In the genomic region with DNA sequence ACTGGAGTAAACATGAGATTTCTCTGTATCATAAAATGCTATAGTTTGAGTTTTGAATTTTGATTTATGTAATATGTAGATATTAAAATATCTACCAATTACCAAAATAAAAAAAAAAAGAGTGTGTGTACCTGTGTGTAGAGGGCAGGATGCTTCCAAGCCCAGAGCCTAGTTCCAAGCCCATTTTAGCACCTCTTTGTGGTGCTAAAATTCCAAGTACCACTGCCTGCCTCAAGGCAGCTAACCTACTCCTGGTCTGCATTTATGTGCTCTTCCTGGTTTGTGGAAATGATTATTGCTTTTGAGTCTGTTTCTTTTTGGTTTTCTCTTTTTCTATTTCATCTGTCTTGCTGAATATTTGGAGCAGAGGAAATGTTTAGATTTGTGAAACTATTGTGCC, we compare ENCODE assay signal across 19 cellular contexts. TPM values are rescaled to one million over a fixed set of nuclear protein-coding genes. Genes with fewer than 3 reads are reported as not detected.
A peak's percentile ranks its signal among the peaks of the same experiment; 100 is the strongest.
DNase-seq lines count a peak whose midpoint lies in the region; ATAC-seq, FAIRE-seq and TF ChIP-seq lines count a peak whose summit lies in the region.
"Had no signal": no experiment of that assay in that cellular context is flagged by ENCODE, and none has a peak within 500 bp of the region (broad histone marks: within the 10 kb centered on the region; RNA-seq: fewer than 3 reads in every experiment).

No MANE protein-coding gene starts in this region.

- no peak overlapping the region for H3K4me3 ChIP-seq in PC-3 (ENCODE audit: low read length)
- no peak overlapping the region for H3K4me3 ChIP-seq in K562
- no peak overlapping the region for H3K4me3 ChIP-seq in transverse colon
- H3K4me3 ChIP-seq: GM12878 had no signal

- POLR2A ChIA-PET in PC-3 (lab: Charles Lee; ENCODE audit: unreplicated experiment) (no interaction called here), K562 (lab: Yijun Ruan, JAX) (interaction anchor here (3.2 kb wide), 1 partner anchor 8 kb away, joined by 25 read pairs; a partner anchor contains a TSS)

- peak overlapping the region; percentile 82 for H3K27ac ChIP-seq in C4-2B
- H3K27ac ChIP-seq in PC-3 (ENCODE audit: low read length) = peak overlapping the region; percentile 87
- no peak overlapping the region for H3K27ac ChIP-seq in K562 (ENCODE audit: extremely low read depth, low read depth, low read length)
- peak overlapping the region in 3 of 4 donors; percentile 77 to 78 (median 78) for H3K27ac ChIP-seq in transverse colon

- H3K9me3 Mint-ChIP-seq in activated T-cell treated with anti-CD3 and anti-CD28 coated beads, Interleukin-2, amount 50 U/mL, for 24 hours = peaks cover 20% of the 10 kb centered on the region

- BruUV-seq in PC-3 (replicated peaks; lab: Mats Ljungman, UMichigan) (no TSS peak), K562 (replicated peaks; lab: Mats Ljungman, UMichigan) (no TSS peak)

- H3K79me2 ChIP-seq in PC-3 (ENCODE audit: low read length) (no peaks in the 10 kb centered on the region), K562 (ENCODE audit: control insufficient read depth, insufficient read depth, low read length) (no peaks in the 10 kb centered on the region)

- intact Hi-C loops in PC-3 (cut with micrococcal nuclease) = no loop called here
- intact Hi-C loops in K562 (cut with micrococcal nuclease) = no loop called here
- intact Hi-C loops in transverse colon (cut with DNase I; ENCODE audit: low total_unique reads) = no loop called here

- peaks cover 4% of the 10 kb centered on the region for H3K27me3 Mint-ChIP-seq in activated T-cell treated with anti-CD3 and anti-CD28 coated beads, Interleukin-2, amount 50 U/mL, for 24 hours

- no peaks in the 10 kb centered on the region for H3K9me2 ChIP-seq in PC-3 (replicated peaks; ENCODE audit: low read length)

- CTCF ChIA-PET in PC-3 (lab: Charles Lee) = interaction anchor here (0.6 kb wide), 1 partner anchor 8 kb away, joined by 3 read pairs; no protein-coding TSS in a partner anchor
- CTCF ChIA-PET in K562 (lab: Yijun Ruan, JAX; ENCODE audit: low intra/inter-chr PET ratio) = no interaction called here

- TF ChIP-seq POLR2A in K562 (conservative IDR thresholded peaks at IDR 0.05) (no peak), transverse colon (IDR thresholded peaks at IDR 0.05) (no peak)

- H3K4me2 ChIP-seq in PC-3 (ENCODE audit: low read length) = no peak overlapping the region
- H3K4me2 ChIP-seq in K562 (ENCODE audit: insufficient read depth, low read length) = no peak overlapping the region

- H3K27ac Mint-ChIP-seq in activated T-cell treated with anti-CD3 and anti-CD28 coated beads, Interleukin-2, amount 50 U/mL, for 24 hours = no peak overlapping the region
- H3K27ac Mint-ChIP-seq: CD4-positive, CD25-positive, alpha-beta regulatory T cell; CD8-positive, alpha-beta T cell had no signal

- H2AFZ ChIP-seq in PC-3 (ENCODE audit: low read length) (no peak overlapping the region), K562 (ENCODE audit: low read depth, low read length) (peak overlapping the region; percentile 87; the same call in 1 of the 2 replicates)

- ATAC-seq in PC-3 = no peak
- ATAC-seq in K562 = no peak
- no peak for ATAC-seq in GM21619 (IDR thresholded peaks at IDR 0.05; ENCODE audit: unreplicated experiment)
- ATAC-seq: CD8-positive, alpha-beta T cell; GM12878 had no signal

- H3K9me3 ChIP-seq in PC-3 (ENCODE audit: low read length) (peaks cover 12% of the 10 kb centered on the region), K562 (replicated peaks; ENCODE audit: control insufficient read depth, insufficient read depth, low read depth, low read length) (0 out of 2 replicates have a peak, but pooled peaks cover 2% of the 10 kb centered on the region), transverse colon (peaks cover 7% of the 10 kb centered on the region in 2 donors)

- no peaks in the 10 kb centered on the region for H3F3A ChIP-seq in PC-3 (ENCODE audit: low read length, unreplicated experiment)

- no peak for FAIRE-seq in K562 (lab: Jason Lieb, UNC)
- FAIRE-seq: GM12878, GM19239 had no signal

- no peak for DNase-seq in PC-3
- no peak for DNase-seq in K562 (ENCODE audit: extremely low read depth in 1 of 4, low spot score in 3 of 4)
- no peak for DNase-seq in transverse colon
- no peak for DNase-seq in activated effector memory CD4-positive, alpha-beta T cell treated with anti-CD3 and anti-CD28 coated beads, Interleukin-2, amount 50 U/mL, for 16 hours
- DNase-seq in activated T-cell treated with anti-CD3 and anti-CD28 coated beads, Interleukin-2, amount 50 U/mL, for 24 hours = no peak
- DNase-seq: C1 segment of cervical spinal cord; Caco-2; CD4-positive, CD25-positive, alpha-beta regulatory T cell; CD8-positive, alpha-beta T cell; DMS153; EL; GDM1; GOT3; H7; HCEC 1CT had no signal

- H3K9me1 ChIP-seq in K562 (ENCODE audit: control insufficient read depth, insufficient read depth, low read length) = no peaks in the 10 kb centered on the region

- no peak overlapping the region for H3K4me3 Mint-ChIP-seq in activated T-cell treated with anti-CD3 and anti-CD28 coated beads, Interleukin-2, amount 50 U/mL, for 24 hours
- H3K4me3 Mint-ChIP-seq: CD4-positive, CD25-positive, alpha-beta regulatory T cell; CD8-positive, alpha-beta T cell had no signal

- H3K9ac ChIP-seq in PC-3 (ENCODE audit: low read length) (peak overlapping the region; percentile 46), K562 (ENCODE audit: insufficient read depth in 1 of 2, low read depth in 2 of 2, low read length in 2 of 2) (no peak overlapping the region)

- peaks cover 7% of the 10 kb centered on the region for H3K36me3 Mint-ChIP-seq in activated T-cell treated with anti-CD3 and anti-CD28 coated beads, Interleukin-2, amount 50 U/mL, for 24 hours (ENCODE audit: low read depth)

- H3K36me3 ChIP-seq in PC-3 (ENCODE audit: low read depth, low read length) (peaks cover 3% of the 10 kb centered on the region; the same call in 1 of the 2 replicates), K562 (ENCODE audit: control insufficient read depth, insufficient read depth, low read length) (no peaks in the 10 kb centered on the region), transverse colon (no peaks in the 10 kb centered on the region)

- peaks cover 21% of the 10 kb centered on the region for H3K4me1 Mint-ChIP-seq in activated T-cell treated with anti-CD3 and anti-CD28 coated beads, Interleukin-2, amount 50 U/mL, for 24 hours (ENCODE audit: low read depth)
- H3K4me1 Mint-ChIP-seq: CD4-positive, CD25-positive, alpha-beta regulatory T cell had no signal

- no peak for TF ChIP-seq RAD21 in K562 (CRISPR knock-in tag; conservative IDR thresholded peaks at IDR 0.05 in 1 of 2, IDR thresholded peaks at IDR 0.05 in 1 of 2)

- H3K27me3 ChIP-seq in PC-3 (ENCODE audit: low read length) = no peaks in the 10 kb centered on the region
- H3K27me3 ChIP-seq in K562 (ENCODE audit: control insufficient read depth in 2 of 2, insufficient read depth in 2 of 2, low read length in 2 of 2) = no peaks in the 10 kb centered on the region
- H3K27me3 ChIP-seq in transverse colon = no peaks in the 10 kb centered on the region

- no peak for TF ChIP-seq CTCF in C4-2B (conservative IDR thresholded peaks at IDR 0.05)
- TF ChIP-seq CTCF in PC-3 (conservative IDR thresholded peaks at IDR 0.05; ENCODE audit: low read depth, low read length) = no peak
- no peak for TF ChIP-seq CTCF in K562 (IDR thresholded peaks at IDR 0.05 in 2 of 3, conservative IDR thresholded peaks at IDR 0.05 in 1 of 3; ENCODE audit: insufficient read depth in 2 of 3, low read depth in 1 of 3, low read length in 3 of 3)
- no peak for TF ChIP-seq CTCF in transverse colon (IDR thresholded peaks at IDR 0.05)

- H4K20me1 ChIP-seq in PC-3 (ENCODE audit: low read length) = no peaks in the 10 kb centered on the region
- no peaks in the 10 kb centered on the region for H4K20me1 ChIP-seq in K562 (replicated peaks; ENCODE audit: control insufficient read depth, insufficient read depth, low read length)

- in situ Hi-C loops in K562 (cut with MboI) = no loop called here
- in situ Hi-C loops in transverse colon (cut with MboI; ENCODE audit: low pct_ligation_motif_present in 1 of 4, low pct_unique_long_range_greater_than_20kb in 1 of 4, low sequenced_read_pairs in 3 of 4) = loop anchor here in 1 of 4 donors (10.0 kb wide), 1 partner anchor 147 kb away; no protein-coding TSS in a partner anchor

- TF ChIP-seq EP300 in K562 (IDR thresholded peaks at IDR 0.05; ENCODE audit: low read length) (no peak), transverse colon (IDR thresholded peaks at IDR 0.05; ENCODE audit: low read depth) (no peak)

- H3K4me1 ChIP-seq in PC-3 (ENCODE audit: insufficient read depth, low read length) (peaks cover 14% of the 10 kb centered on the region), K562 (replicated peaks in 1 of 2; ENCODE audit: control insufficient read depth in 2 of 2, insufficient read depth in 2 of 2, low read length in 2 of 2) (peaks cover 0 to 2% of the 10 kb centered on the region in 2 experiments; a peak in 1 of 5 replicates), transverse colon (peaks cover 0 to 17% (median 8%) of the 10 kb centered on the region in 4 donors)
- H3K4me1 ChIP-seq: Caco-2 had no signal

TF ChIP-seq in K562, 482 proteins besides CTCF, POLR2A, EP300 and RAD21 (continues in another document):
- TF ChIP-seq ARID2 (IDR thresholded peaks at IDR 0.05) = no peak
- no peak for TF ChIP-seq ZNF253 (CRISPR knock-in tag; conservative IDR thresholded peaks at IDR 0.05)

RNA-seq across cellular contexts. Expression of a gene that starts 8.7 kb away (rescaled TPM):
- total RNA-seq in PC-3 (2014; rRNA removed) (8.7 and 17.9 TPM in 2 replicates), K562 (2014; rRNA removed) (6.0 and 8.5 TPM in 2 replicates), K562 (2014; rRNA removed; fragmentation: Illumina TruSeq; extraction: Trizol) (18.2 and 20.1 TPM in 2 replicates), K562 (2015; rRNA removed; fragmentation: Illumina TruSeq; extraction: Trizol) (14.4 and 14.9 TPM in 2 replicates), K562 (2021) (19.9 and 22.3 TPM in 2 replicates), transverse colon (10 to 100 TPM in 3 of 4 donors, 1 to 10 TPM in 1; 6.6 to 31.8 (median 19.0) TPM)
- total RNA-seq in K562 (2011; cell fraction: chromatin; rRNA removed; ENCODE audit: low replicate concordance) = 34.9 and 64.7 TPM in 2 replicates
- 9.8 and 13.7 TPM in 2 replicates for total RNA-seq in K562 (2011; cell fraction: nucleolus; rRNA removed)
- total RNA-seq in K562 (2011; cell fraction: nucleoplasm; rRNA removed) = 33.9 and 47.9 TPM in 2 replicates
- polyA plus RNA-seq in K562 (2011; rRNA removed) (13.6 and 14.2 TPM in 2 replicates), K562 (2014; fragmentation: Illumina TruSeq; extraction: Trizol) (7.9 and 8.2 TPM in 2 replicates), K562 (2014; fragmentation: Nextera tagmentation; extraction: Ambion mirVana) (1 to 10 TPM; 2.6 to 6.0 TPM), K562 (2014; rRNA removed) (5.9 and 8.8 TPM in 2 replicates)
- polyA plus RNA-seq in K562 (2011; cell fraction: cytosol; rRNA removed) = 13.0 and 21.3 TPM in 2 replicates
- polyA plus RNA-seq in K562 (2011; cell fraction: nucleus; rRNA removed) = 15.4 and 22.1 TPM in 2 replicates
- polyA plus RNA-seq in K562 (2012) = 3.2 and 5.0 TPM in 2 replicates
- polyA minus RNA-seq in K562 (2011; rRNA and poly(A)+ RNA removed) = 33.3 and 39.0 TPM in 2 replicates
- 8.8 and 9.9 TPM in 2 replicates for polyA minus RNA-seq in K562 (2011; cell fraction: cytosol; rRNA and poly(A)+ RNA removed)
- polyA minus RNA-seq in K562 (2011; cell fraction: nucleus; rRNA and poly(A)+ RNA removed) = 16.7 and 24.5 TPM in 2 replicates
